ENCODE assay signal across 9 cellular contexts in the genomic region with DNA sequence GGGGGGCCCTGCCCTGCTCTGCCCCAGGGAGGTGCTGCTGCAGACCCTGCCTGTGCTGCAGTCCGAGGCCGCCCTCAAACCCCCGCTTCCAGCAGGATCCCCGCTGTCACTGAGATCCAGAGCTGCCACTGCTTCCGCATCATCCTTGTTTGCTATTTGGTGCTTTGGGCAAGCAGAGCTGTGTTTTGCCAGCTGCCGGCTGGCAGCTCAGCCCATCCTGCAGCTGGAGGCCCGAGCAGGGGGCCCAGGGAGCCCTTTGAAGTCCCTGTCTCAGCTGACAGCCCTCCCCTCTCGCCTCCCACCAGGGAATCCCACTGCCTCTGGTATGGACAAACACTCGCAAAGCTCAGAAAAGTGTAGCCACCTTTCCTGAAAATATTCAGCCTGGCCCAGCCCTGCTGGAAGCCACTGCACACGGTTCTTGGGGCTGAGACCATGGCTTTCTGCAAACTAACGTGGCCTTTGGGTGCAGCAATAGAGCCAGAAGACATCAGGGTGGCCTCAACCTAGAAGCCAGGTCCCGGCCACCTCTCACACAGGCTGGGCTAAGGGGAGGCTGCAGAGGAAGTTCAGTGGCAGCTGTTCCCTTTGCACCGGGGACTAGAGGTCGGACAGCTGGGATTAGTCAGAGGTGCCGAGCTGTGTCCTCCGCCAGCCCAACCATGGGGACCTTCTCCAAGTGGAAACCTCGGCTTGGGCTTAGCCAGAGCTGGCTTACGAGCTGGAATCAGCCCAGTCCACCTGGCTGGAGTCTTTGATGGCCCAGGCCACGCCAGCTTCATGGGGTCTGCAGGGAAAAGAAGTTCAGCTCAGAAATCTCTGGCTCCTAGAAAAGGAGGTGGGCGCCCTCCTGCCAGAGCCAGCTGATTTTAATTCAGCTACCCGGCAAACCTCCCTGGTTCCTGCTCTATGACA.
DNase-seq lines count a peak whose midpoint lies in the region; ATAC-seq, FAIRE-seq and TF ChIP-seq lines count a peak whose summit lies in the region.
"Had no signal": no experiment of that assay in that cellular context is flagged by ENCODE, and none has a peak within 500 bp of the region (broad histone marks: within the 10 kb centered on the region; RNA-seq: fewer than 3 reads in every experiment).

No MANE protein-coding gene starts in this region.

- H3K36me3 ChIP-seq in HepG2 (replicated peaks in 1 of 2; ENCODE audit: control insufficient read depth in 1 of 2, insufficient read depth in 2 of 2, low read length in 2 of 2) = no peaks in the 10 kb centered on the region

- CTCF ChIA-PET in HepG2 (lab: Yijun Ruan, JAX; ENCODE audit: low intra/inter-chr PET ratio, low total read pairs) = no interaction called here

- BruUV-seq in HepG2 (replicated peaks; lab: Mats Ljungman, UMichigan) = no TSS peak

- H3K9ac ChIP-seq in HepG2 (ENCODE audit: insufficient read depth, low read depth, low read length) = peak overlapping the region; percentile 53

- no peaks in the 10 kb centered on the region for H3K79me2 ChIP-seq in HepG2 (ENCODE audit: insufficient read depth, low read length)

- no peak for DNase-seq in activated naive CD4-positive, alpha-beta T cell treated with anti-CD3 and anti-CD28 coated beads, Interleukin-2, amount 50 U/mL, for 16 hours
- DNase-seq in HepG2 (ENCODE audit: low spot score) (peak; percentile 65), GM20000 (ENCODE audit: low spot score) (no peak), HFFc6 (no peak)
- DNase-seq in activated CD4-positive, alpha-beta T cell treated with anti-CD3 and anti-CD28 coated beads for 48 hours = no peak
- no peak for DNase-seq in activated T-cell treated with anti-CD3 and anti-CD28 coated beads, Interleukin-2, amount 50 U/mL, for 48 hours

- H3K27ac ChIP-seq in angular gyrus (ENCODE audit: low read depth, low read length) (peak overlapping the region; percentile 89), HepG2 (ENCODE audit: extremely low read length, insufficient read depth, low read length) (peak overlapping the region; percentile 38)

- peak overlapping the region; percentile 35 for H2AFZ ChIP-seq in HepG2 (ENCODE audit: low read length)

- peak; percentile 56 for FAIRE-seq in HepG2 (lab: Jason Lieb, UNC)

- TF ChIP-seq CTCF in HepG2 (CRISPR knock-in tag; IDR thresholded peaks at IDR 0.05) = no peak
- no peak for TF ChIP-seq CTCF in GM20000 (IDR thresholded peaks at IDR 0.05; ENCODE audit: extremely low read depth, missing control alignments)
- TF ChIP-seq CTCF in HFFc6 (IDR thresholded peaks at IDR 0.05) = no peak

- in situ Hi-C loops in HepG2 (cut with HindIII; ENCODE audit: extremely low pct_ligation_motif_present, low pct_unique_long_range_greater_than_20kb) = no loop called here

- TF ChIP-seq RAD21 in HepG2 (CRISPR knock-in tag; IDR thresholded peaks at IDR 0.05) = 0 out of 2 replicates have a peak, but pooled peaks have one; percentile 14

- no peak for TF ChIP-seq POLR2A in HepG2 (IDR thresholded peaks at IDR 0.05; ENCODE audit: insufficient read depth in 1 of 2, low read depth in 2 of 2, low read length in 2 of 2)

- peaks cover 56% of the 10 kb centered on the region for H3K4me1 ChIP-seq in HepG2 (ENCODE audit: insufficient read depth, low read length)

- H3K4me2 ChIP-seq in HepG2 (ENCODE audit: low read depth, low read length) = peak overlapping the region; percentile 94

- intact Hi-C loops in HepG2 (cut with micrococcal nuclease; ENCODE audit: unreplicated experiment) = loop anchor here (5.0 kb wide), 1 partner anchor 38 kb away; no protein-coding TSS in a partner anchor

- H3K4me1 Mint-ChIP-seq in activated naive CD4-positive, alpha-beta T cell treated with anti-CD3 and anti-CD28 coated beads, Interleukin-2, amount 50 U/mL, for 24 hours = peaks cover 16% of the 10 kb centered on the region
- peaks cover 41% of the 10 kb centered on the region for H3K4me1 Mint-ChIP-seq in HFFc6 (ENCODE audit: low read depth)
- H3K4me1 Mint-ChIP-seq: central memory CD8-positive, alpha-beta T cell had no signal

- H3K27me3 Mint-ChIP-seq in activated naive CD4-positive, alpha-beta T cell treated with anti-CD3 and anti-CD28 coated beads, Interleukin-2, amount 50 U/mL, for 24 hours = no peaks in the 10 kb centered on the region
- peaks cover 9% of the 10 kb centered on the region for H3K27me3 Mint-ChIP-seq in HFFc6 (ENCODE audit: insufficient read depth)
- H3K27me3 Mint-ChIP-seq: central memory CD8-positive, alpha-beta T cell had no signal

- POLR2A ChIA-PET in HepG2 (lab: Yijun Ruan, JAX) = interaction anchor here (0.7 to 5.0 kb wide), 12 partner anchors 10 to 150 kb away, joined by 3 to 26 read pairs (median 6); no protein-coding TSS in a partner anchor

- no peaks in the 10 kb centered on the region for H4K20me1 ChIP-seq in HepG2 (ENCODE audit: insufficient read depth, low read length)

- no peaks in the 10 kb centered on the region for H3K9me3 Mint-ChIP-seq in activated naive CD4-positive, alpha-beta T cell treated with anti-CD3 and anti-CD28 coated beads, Interleukin-2, amount 50 U/mL, for 24 hours
- peaks cover 11% of the 10 kb centered on the region for H3K9me3 Mint-ChIP-seq in HFFc6
- H3K9me3 Mint-ChIP-seq: central memory CD8-positive, alpha-beta T cell had no signal

- 3% methylated on average over 10 of the region's 21 CpGs for WGBS in HepG2 (ENCODE audit: low lambda C conversion rate)

- ATAC-seq in HepG2 = peak; percentile 85

- H3K27ac Mint-ChIP-seq in activated naive CD4-positive, alpha-beta T cell treated with anti-CD3 and anti-CD28 coated beads, Interleukin-2, amount 50 U/mL, for 24 hours = no peak overlapping the region
- no peak overlapping the region for H3K27ac Mint-ChIP-seq in HFFc6

- TF ChIP-seq EP300 in HepG2 (IDR thresholded peaks at IDR 0.05; ENCODE audit: low read depth in 2 of 2, low read length in 2 of 2) = peak in 1 of 2 experiments; percentile 25; a peak in 1 of 4 replicates
- no peak for TF ChIP-seq EP300 in HepG2 (CRISPR knock-in tag; IDR thresholded peaks at IDR 0.05; ENCODE audit: borderline replicate concordance)

- peaks cover 0 to 26% of the 10 kb centered on the region in 2 experiments; a peak in 4 of 5 replicates for H3K27me3 ChIP-seq in HepG2 (ENCODE audit: control insufficient read depth in 1 of 2, insufficient read depth in 2 of 2, low read length in 2 of 2)

- H3K9me3 ChIP-seq in HepG2 (ENCODE audit: low read length) = peaks cover 6% of the 10 kb centered on the region

- peak overlapping the region; percentile 32 to 75 (median 41) for H3K4me3 ChIP-seq in HepG2 (replicated peaks in 1 of 3; ENCODE audit: insufficient read depth in 1 of 3, low read depth in 2 of 3, low read length in 3 of 3)

- H3K4me3 Mint-ChIP-seq in activated naive CD4-positive, alpha-beta T cell treated with anti-CD3 and anti-CD28 coated beads, Interleukin-2, amount 50 U/mL, for 24 hours = peak overlapping the region; percentile 7
- H3K4me3 Mint-ChIP-seq in HFFc6 = no peak overlapping the region
- H3K4me3 Mint-ChIP-seq: central memory CD8-positive, alpha-beta T cell had no signal

- H3K36me3 Mint-ChIP-seq in activated naive CD4-positive, alpha-beta T cell treated with anti-CD3 and anti-CD28 coated beads, Interleukin-2, amount 50 U/mL, for 24 hours = no peaks in the 10 kb centered on the region
- peaks cover 6% of the 10 kb centered on the region; the same call in 1 of the 2 replicates for H3K36me3 Mint-ChIP-seq in HFFc6 (ENCODE audit: low read depth)

TF ChIP-seq in HepG2, 621 proteins besides CTCF, POLR2A, EP300 and RAD21 (continues in another document):
- TF ChIP-seq CCDC6 (CRISPR knock-in tag; IDR thresholded peaks at IDR 0.05) (no peak), TBX2 (CRISPR knock-in tag; IDR thresholded peaks at IDR 0.05; ENCODE audit: borderline replicate concordance) (peak; percentile 54), SAP130 (CRISPR knock-in tag; IDR thresholded peaks at IDR 0.05; ENCODE audit: low read depth) (peak; percentile 77), ZNF501 (CRISPR knock-in tag; IDR thresholded peaks at IDR 0.05) (0 out of 2 replicates have a peak, but pooled peaks have one; percentile 25), ZNF232 (CRISPR knock-in tag; IDR thresholded peaks at IDR 0.05; ENCODE audit: borderline replicate concordance) (no peak)
- TF ChIP-seq, protein P1, sequence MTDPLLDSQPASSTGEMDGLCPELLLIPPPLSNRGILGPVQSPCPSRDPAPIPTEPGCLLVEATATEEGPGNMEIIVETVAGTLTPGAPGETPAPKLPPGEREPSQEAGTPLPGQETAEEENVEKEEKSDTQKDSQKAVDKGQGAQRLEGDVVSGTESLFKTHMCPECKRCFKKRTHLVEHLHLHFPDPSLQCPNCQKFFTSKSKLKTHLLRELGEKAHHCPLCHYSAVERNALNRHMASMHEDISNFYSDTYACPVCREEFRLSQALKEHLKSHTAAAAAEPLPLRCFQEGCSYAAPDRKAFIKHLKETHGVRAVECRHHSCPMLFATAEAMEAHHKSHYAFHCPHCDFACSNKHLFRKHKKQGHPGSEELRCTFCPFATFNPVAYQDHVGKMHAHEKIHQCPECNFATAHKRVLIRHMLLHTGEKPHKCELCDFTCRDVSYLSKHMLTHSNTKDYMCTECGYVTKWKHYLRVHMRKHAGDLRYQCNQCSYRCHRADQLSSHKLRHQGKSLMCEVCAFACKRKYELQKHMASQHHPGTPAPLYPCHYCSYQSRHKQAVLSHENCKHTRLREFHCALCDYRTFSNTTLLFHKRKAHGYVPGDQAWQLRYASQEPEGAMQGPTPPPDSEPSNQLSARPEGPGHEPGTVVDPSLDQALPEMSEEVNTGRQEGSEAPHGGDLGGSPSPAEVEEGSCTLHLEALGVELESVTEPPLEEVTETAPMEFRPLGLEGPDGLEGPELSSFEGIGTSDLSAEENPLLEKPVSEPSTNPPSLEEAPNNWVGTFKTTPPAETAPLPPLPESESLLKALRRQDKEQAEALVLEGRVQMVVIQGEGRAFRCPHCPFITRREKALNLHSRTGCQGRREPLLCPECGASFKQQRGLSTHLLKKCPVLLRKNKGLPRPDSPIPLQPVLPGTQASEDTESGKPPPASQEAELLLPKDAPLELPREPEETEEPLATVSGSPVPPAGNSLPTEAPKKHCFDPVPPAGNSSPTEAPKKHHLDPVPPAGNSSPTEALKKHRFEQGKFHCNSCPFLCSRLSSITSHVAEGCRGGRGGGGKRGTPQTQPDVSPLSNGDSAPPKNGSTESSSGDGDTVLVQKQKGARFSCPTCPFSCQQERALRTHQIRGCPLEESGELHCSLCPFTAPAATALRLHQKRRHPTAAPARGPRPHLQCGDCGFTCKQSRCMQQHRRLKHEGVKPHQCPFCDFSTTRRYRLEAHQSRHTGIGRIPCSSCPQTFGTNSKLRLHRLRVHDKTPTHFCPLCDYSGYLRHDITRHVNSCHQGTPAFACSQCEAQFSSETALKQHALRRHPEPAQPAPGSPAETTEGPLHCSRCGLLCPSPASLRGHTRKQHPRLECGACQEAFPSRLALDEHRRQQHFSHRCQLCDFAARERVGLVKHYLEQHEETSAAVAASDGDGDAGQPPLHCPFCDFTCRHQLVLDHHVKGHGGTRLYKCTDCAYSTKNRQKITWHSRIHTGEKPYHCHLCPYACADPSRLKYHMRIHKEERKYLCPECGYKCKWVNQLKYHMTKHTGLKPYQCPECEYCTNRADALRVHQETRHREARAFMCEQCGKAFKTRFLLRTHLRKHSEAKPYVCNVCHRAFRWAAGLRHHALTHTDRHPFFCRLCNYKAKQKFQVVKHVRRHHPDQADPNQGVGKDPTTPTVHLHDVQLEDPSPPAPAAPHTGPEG (CRISPR knock-in tag; IDR thresholded peaks at IDR 0.05) = 0 out of 2 replicates have a peak, but pooled peaks have one; percentile 17
